26 cellular contexts compared by ENCODE assay signal in genomic region chr2:21012557-21012937, GRCh38. TPM values are rescaled to one million over a fixed set of nuclear protein-coding genes. Genes with fewer than 3 reads are reported as not detected.
"Had no signal": no experiment of that assay in that cellular context is flagged by ENCODE, and none has a peak within 500 bp of the region (broad histone marks: within the 10 kb centered on the region; RNA-seq: fewer than 3 reads in every experiment).

No MANE protein-coding gene starts in this region.

- H3K27ac ChIP-seq: stomach, suprapubic skin, testis, thoracic aorta, thyroid gland, tibial artery, tibial nerve, transverse colon, upper lobe of left lung, upper lobe of right lung, uterus, vagina had no signal

- H3K4me1 ChIP-seq: stomach, suprapubic skin, testis, thyroid gland, tibial artery, tibial nerve, transverse colon, upper lobe of left lung, upper lobe of right lung, uterus, vagina had no signal

- H3K36me3 ChIP-seq: stomach, suprapubic skin, thyroid gland, tibial nerve, transverse colon, upper lobe of left lung, upper lobe of right lung, uterus, vagina had no signal

- H3K4me3 ChIP-seq: stomach, suprapubic skin, testis, thoracic aorta, thyroid gland, tibial artery, tibial nerve, transverse colon, upper lobe of left lung, upper lobe of right lung, uterus, vagina had no signal

- ATAC-seq: stimulated activated effector memory CD8-positive, alpha-beta T cell treated with anti-CD3 and anti-CD28 coated beads, Interleukin-12 subunit alpha, Interleukin-12 subunit beta, amount 100 ng/mL, for 72 hours; stimulated activated memory B cell treated with anti-CD40 and anti-IgM and Interleukin-4, amounts not matched to agents 10 μg/mL and 1 μg/mL and 100 μg/mL, for 72 hours; stimulated activated naive B cell treated with anti-CD40 and anti-IgM and Interleukin-4, amounts not matched to agents 10 μg/mL and 1 μg/mL and 100 μg/mL, for 72 hours; stimulated activated naive CD8-positive, alpha-beta T cell treated with anti-CD3 and anti-CD28 coated beads, Interleukin-15, amount 100 ng/mL, for 72 hours; stimulated activated naive CD8-positive, alpha-beta T cell treated with anti-CD3 and anti-CD28 coated beads, Interleukin-15, Interleukin-2, amounts not matched to agents 100 U/mL and 50 U/mL, for 24 hours; upper lobe of right lung had no signal

- H3K9me3 ChIP-seq: stomach, suprapubic skin, testis, thoracic aorta, thyroid gland, tibial nerve, transverse colon, upper lobe of left lung, upper lobe of right lung, uterus, vagina had no signal

- DNase-seq: stimulated activated CD4-positive, alpha-beta T cell treated with anti-CD3 and anti-CD28 coated beads, Interleukin-2, amount 100 ng/mL, for 48 hours; stimulated activated CD4-positive, alpha-beta T cell treated with anti-CD3 and anti-CD28 coated beads, Interleukin-4, amount 100 ng/mL, for 1 hour; stimulated activated CD4-positive, alpha-beta T cell treated with anti-CD3 and anti-CD28 coated beads, Interleukin-4, amount 100 ng/mL, for 24 hours; stimulated activated CD8-positive, alpha-beta memory T cell treated with anti-CD3 and anti-CD28 coated beads, Interleukin-4, amount 100 ng/mL, for 48 hours; stimulated activated naive B cell treated with anti-CD40 and anti-IgM and Interleukin-4, amounts not matched to agents 10 μg/mL and 1 μg/mL and 100 μg/mL, for 72 hours; stimulated activated naive CD4-positive, alpha-beta T cell; stimulated activated naive CD4-positive, alpha-beta T cell treated with Interleukin-2 at 50 U/mL for 16 hours; stimulated activated naive CD8-positive, alpha-beta T cell treated with anti-CD3 and anti-CD28 coated beads, Interleukin-15, amount 100 ng/mL, for 72 hours; stimulated activated naive CD8-positive, alpha-beta T cell treated with anti-CD3 and anti-CD28 coated beads, Interleukin-15, Interleukin-2, amounts not matched to agents 100 U/mL and 50 U/mL, for 24 hours; stomach; substantia nigra; testis; thyroid gland; tibial artery; transverse colon; trophoblast cell; upper lobe of left lung; upper lobe of right lung; uterus had no signal

- FAIRE-seq: urothelium cell line had no signal

- H3K27me3 ChIP-seq: stomach, suprapubic skin, testis, thyroid gland, tibial artery, tibial nerve, transverse colon, upper lobe of left lung, upper lobe of right lung, uterus, vagina had no signal

RNA-seq across cellular contexts. Expression of gene APOB, which starts 31.3 kb away (rescaled TPM):
- total RNA-seq: vagina had no signal
